In genomic region chr20:25165128-25165527, GRCh38 we compare ENCODE assay signal across 10 cellular contexts.
ATAC-seq and TF ChIP-seq lines count a peak whose summit lies in the region.
"Had no signal": no experiment of that assay in that cellular context is flagged by ENCODE, and none has a peak within 500 bp of the region (broad histone marks: within the 10 kb centered on the region; RNA-seq: fewer than 3 reads in every experiment).

No MANE protein-coding gene starts in this region.

- no peak overlapping the region for H3K27ac ChIP-seq in HEK293 (ENCODE audit: extremely low read depth, low read depth, low read length)
- H3K27ac ChIP-seq: 22Rv1; A549; BLaER1; BLaER1 treated with 17β-estradiol and CSF1 and Interleukin-3, amounts not matched to agents 10 nM and 100 nM; C4-2B had no signal

- ATAC-seq in HG02678 (IDR thresholded peaks at IDR 0.05; ENCODE audit: unreplicated experiment): no peak
- ATAC-seq: A549; CD8-positive, alpha-beta T cell had no signal

- no peaks in the 10 kb centered on the region for H3K4me1 ChIP-seq in HEK293 (ENCODE audit: control insufficient read depth, insufficient read depth, low read length)
- H3K4me1 ChIP-seq: A549, BE2C had no signal

- no peaks in the 10 kb centered on the region for H3K36me3 ChIP-seq in HEK293 (ENCODE audit: control insufficient read depth in 2 of 2, insufficient read depth in 1 of 2, low read length in 2 of 2)
- H3K36me3 ChIP-seq: BE2C; BLaER1; BLaER1 treated with 17β-estradiol and CSF1 and Interleukin-3, amounts not matched to agents 10 nM and 100 nM had no signal

- CTCF ChIA-PET in HEK293 (lab: Yijun Ruan, JAX): interaction anchor here (0.9 kb wide), 1 partner anchor 169 kb away, joined by 3 read pairs; no protein-coding TSS in a partner anchor

- no peak overlapping the region for H3K4me3 ChIP-seq in HEK293 (ENCODE audit: low read depth, low read length)
- H3K4me3 ChIP-seq: A549; BLaER1; BLaER1 treated with 17β-estradiol and CSF1 and Interleukin-3, amounts not matched to agents 10 nM and 100 nM had no signal

- no peak for TF ChIP-seq CTCF in HEK293 (tag by site-specific recombination; IDR thresholded peaks at IDR 0.05)

- H3K9me3 ChIP-seq in HEK293 (ENCODE audit: control insufficient read depth, insufficient read depth, low read depth, low read length): no peaks in the 10 kb centered on the region
- H3K9me3 ChIP-seq: A549, BE2C, Caco-2 had no signal

- POLR2A ChIA-PET in HEK293 (lab: Yijun Ruan, JAX): no interaction called here

TF ChIP-seq in HEK293, 187 proteins besides CTCF, POLR2A, EP300 and RAD21:
- no peak for TF ChIP-seq ZNF114 (tag by site-specific recombination; IDR thresholded peaks at IDR 0.05)
- peak; percentile 92 for TF ChIP-seq SETDB1 (IDR thresholded peaks at IDR 0.05; ENCODE audit: insufficient read length, low read length)
- TF ChIP-seq OVOL3 (tag by site-specific recombination; IDR thresholded peaks at IDR 0.05): no peak
- no peak for TF ChIP-seq ZNF660 (tag by site-specific recombination; IDR thresholded peaks at IDR 0.05)
TF ChIP-seq in HEK293: peak in this region for 1.
